8 cellular contexts compared by ENCODE assay signal in genomic region chr4:110533940-110534339, GRCh38. TPM values are rescaled to one million over a fixed set of nuclear protein-coding genes. Genes with fewer than 3 reads are reported as not detected.
DNase-seq lines count a peak whose midpoint lies in the region; ATAC-seq, FAIRE-seq and TF ChIP-seq lines count a peak whose summit lies in the region.

No MANE protein-coding gene starts in this region.

- H3K4me3 ChIP-seq in astrocyte (ENCODE audit: insufficient read depth, low read depth, low read length) = peak overlapping the region; percentile 38
- no peak overlapping the region for H3K4me3 ChIP-seq in kidney (ENCODE audit: low read length in 2 of 2)

- H3K36me3 ChIP-seq in astrocyte (ENCODE audit: insufficient read depth, low read length) = no peaks in the 10 kb centered on the region
- peaks cover 0 to 8% of the 10 kb centered on the region in 2 donors for H3K36me3 ChIP-seq in kidney (ENCODE audit: control insufficient read depth in 1 of 2, insufficient read depth in 2 of 2, low read length in 2 of 2)

- H3K9ac ChIP-seq in astrocyte (ENCODE audit: low read length) (peak overlapping the region; percentile 42), kidney (ENCODE audit: low read length in 2 of 2) (no peak overlapping the region)

- BruUV-seq in Calu3 (replicated peaks; lab: Mats Ljungman, UMichigan) = no TSS peak

- no peak for TF ChIP-seq CTCF in Calu3 (IDR thresholded peaks at IDR 0.05; ENCODE audit: unreplicated experiment)
- no peak for TF ChIP-seq CTCF in astrocyte (IDR thresholded peaks at IDR 0.05; ENCODE audit: insufficient read depth, low read depth, low read length)
- TF ChIP-seq CTCF in kidney (IDR thresholded peaks at IDR 0.05; ENCODE audit: borderline replicate concordance, extremely low read depth, insufficient read depth) = no peak

- H3K27me3 Mint-ChIP-seq in Calu3 (ENCODE audit: unreplicated experiment) (no peaks in the 10 kb centered on the region), astrocyte (ENCODE audit: low read depth, unreplicated experiment) (no peaks in the 10 kb centered on the region)

- H3K27ac Mint-ChIP-seq in Calu3 (ENCODE audit: unreplicated experiment) (peak overlapping the region; percentile 51), astrocyte (ENCODE audit: unreplicated experiment) (peak overlapping the region; percentile 94)

- H3K9me3 Mint-ChIP-seq in Calu3 (ENCODE audit: low read depth, unreplicated experiment) (peaks cover 2% of the 10 kb centered on the region), astrocyte (ENCODE audit: unreplicated experiment) (peaks cover 3% of the 10 kb centered on the region)

- H4K20me1 ChIP-seq in astrocyte (ENCODE audit: insufficient read depth, low read length) = no peaks in the 10 kb centered on the region

- H3K4me2 ChIP-seq in astrocyte (ENCODE audit: low read length) = peak overlapping the region; percentile 71

- no peaks in the 10 kb centered on the region for H3K27me3 ChIP-seq in astrocyte (ENCODE audit: insufficient read depth, low read length)

- H3K9me3 ChIP-seq in astrocyte (ENCODE audit: insufficient read depth, low read depth, low read length) = peaks cover 4% of the 10 kb centered on the region
- H3K9me3 ChIP-seq in kidney (ENCODE audit: control insufficient read depth in 1 of 2, low read length in 2 of 2) = peaks cover 0 to 5% of the 10 kb centered on the region in 2 donors

- H3K27ac ChIP-seq in astrocyte (ENCODE audit: low read depth, low read length) (peak overlapping the region; percentile 80), kidney (ENCODE audit: low read depth in 2 of 2, low read length in 2 of 2) (no peak overlapping the region)

- ATAC-seq in GM19324 (IDR thresholded peaks at IDR 0.05; ENCODE audit: low FRiP score, unreplicated experiment) = no peak
- no peak for ATAC-seq in HG03025 (IDR thresholded peaks at IDR 0.05; ENCODE audit: low FRiP score, unreplicated experiment)

- CTCF ChIA-PET in Calu3 (lab: Charles Lee) = interaction anchor here (0.6 to 1.3 kb wide), 4 partner anchors 16 to 463 kb away, joined by 3 to 6 read pairs (median 4); no protein-coding TSS in a partner anchor

- H3K4me1 ChIP-seq in astrocyte (ENCODE audit: insufficient read depth, low read length) (peaks cover 6% of the 10 kb centered on the region), kidney (ENCODE audit: control insufficient read depth in 1 of 2, insufficient read depth in 1 of 2, low read depth in 1 of 2, low read length in 2 of 2) (no peaks in the 10 kb centered on the region)

- FAIRE-seq in HTR-8/SVneo (lab: Jason Lieb, UNC) (no peak), astrocyte (lab: Jason Lieb, UNC) (peak; percentile 95), kidney (lab: Jason Lieb, UNC) (no peak)

- peak; percentile 30 for DNase-seq in Calu3
- DNase-seq in HTR-8/SVneo (ENCODE audit: insufficient read length, low spot score) = peak; percentile 65
- peak; percentile 99 for DNase-seq in astrocyte (ENCODE audit: low read depth)
- DNase-seq in lung microvascular endothelial cell (ENCODE audit: low read depth in 2 of 2) = peak; percentile 84 to 98
- no peak for DNase-seq in NCI-H1105 treated with DMSO at 0.1 percent for 48 hours (lab: John Stamatoyannopoulos, UW)
- no peak for DNase-seq in kidney

- peak overlapping the region; percentile 64 for H2AFZ ChIP-seq in astrocyte (ENCODE audit: low read depth, low read length)

- no peaks in the 10 kb centered on the region for H3K4me1 Mint-ChIP-seq in Calu3 (ENCODE audit: low read depth, unreplicated experiment)
- H3K4me1 Mint-ChIP-seq in astrocyte (ENCODE audit: low read depth, unreplicated experiment) = peaks cover 11% of the 10 kb centered on the region

- peak overlapping the region; percentile 8 for H3K4me3 Mint-ChIP-seq in Calu3 (ENCODE audit: low read depth, unreplicated experiment)
- H3K4me3 Mint-ChIP-seq in astrocyte (ENCODE audit: unreplicated experiment) = peak overlapping the region; percentile 51

- peaks cover 6% of the 10 kb centered on the region for H3K36me3 Mint-ChIP-seq in Calu3 (ENCODE audit: insufficient read depth, unreplicated experiment)
- no peaks in the 10 kb centered on the region for H3K36me3 Mint-ChIP-seq in astrocyte (ENCODE audit: low read depth, unreplicated experiment)

- H3K79me2 ChIP-seq in astrocyte (ENCODE audit: insufficient read depth, low read length) = no peaks in the 10 kb centered on the region

- intact Hi-C loops in Calu3 (cut with micrococcal nuclease; ENCODE audit: unreplicated experiment) = no loop called here
- intact Hi-C loops in kidney (cut with DNase I) = no loop called here

RNA-seq across cellular contexts. Expression of gene ENPEP, which starts 58.0 kb away (rescaled TPM):
- total RNA-seq in Calu3 (2022) (not detected in 2 replicates), astrocyte (0.67 and 1.7 TPM in 2 replicates), lung microvascular endothelial cell (under 0.01 TPM in 1 of 2 replicates, not detected in the other), kidney (39.9 TPM)
- polyA plus RNA-seq in kidney (ENCODE audit: insufficient read depth, low read depth, low replicate concordance) = 83.2 TPM

Comparison
In these comparisons a context has a peak if more than half of its experiments do, and no peak if none do; other contexts are left out.
1. DNase-seq: peak in Calu3 (single experiment), HTR-8/SVneo (single experiment), astrocyte (single experiment) and lung microvascular endothelial cell (2 of 2); none in NCI-H1105 treated with DMSO at 0.1 percent for 48 hours (single experiment) and kidney (single experiment).
2. RNA of gene ENPEP, which starts 58.0 kb away (total RNA-seq): 39.9 TPM in kidney (single experiment); 0.67 to 1.7 TPM in astrocyte, not detected in Calu3 and under 0.01 TPM in lung microvascular endothelial cell; every median in the first group is over 10 times any median in the second.